In the genomic region with DNA sequence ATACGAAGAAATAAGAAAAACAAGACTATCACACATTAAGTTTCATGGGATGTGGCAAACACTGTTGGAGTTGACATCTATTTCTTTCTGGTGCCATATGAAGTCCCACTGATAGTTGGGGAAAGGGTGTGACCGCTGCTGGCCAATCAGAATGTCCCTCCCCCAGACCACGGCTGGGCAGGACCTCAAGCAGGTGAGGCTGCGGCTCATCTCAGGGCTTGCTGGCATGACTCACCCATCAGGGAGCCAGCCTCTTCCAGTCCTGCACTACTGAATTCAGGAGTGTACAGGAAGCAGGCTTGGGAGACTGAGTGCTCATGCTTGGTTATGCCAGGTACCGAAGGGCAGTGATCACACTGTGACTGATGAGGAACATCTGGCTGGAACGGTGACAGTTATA, we compare ENCODE assay signal across 21 cellular contexts. TPM values are rescaled to one million over a fixed set of nuclear protein-coding genes. Genes with fewer than 3 reads are reported as not detected.
DNase-seq lines count a peak whose midpoint lies in the region; ATAC-seq and TF ChIP-seq lines count a peak whose summit lies in the region.
"Had no signal": no experiment of that assay in that cellular context is flagged by ENCODE, and none has a peak within 500 bp of the region (broad histone marks: within the 10 kb centered on the region; RNA-seq: fewer than 3 reads in every experiment).

No MANE protein-coding gene starts in this region.

- peak; percentile 10 for DNase-seq in activated CD8-positive, alpha-beta T cell treated with anti-CD3 and anti-CD28 coated beads for 36 hours
- DNase-seq in activated CD8-positive, alpha-beta T cell treated with anti-CD3 and anti-CD28 coated beads, Interleukin-2, amount 10 ng/mL, durations not matched to agents 7 days and 5 days: no peak
- peak in 2 of 3 donors; percentile 50 to 54 for DNase-seq in Peyer's patch
- peak; percentile 70 to 72 for DNase-seq in foreskin keratinocyte
- no peak for DNase-seq in vagina (ENCODE audit: extremely low spot score in 2 of 2)
- no peak for DNase-seq in NCI-H748 treated with DMSO at 0.1 percent for 48 hours (lab: John Stamatoyannopoulos, UW)
- no peak for DNase-seq in SK-N-DZ (ENCODE audit: low spot score)
- no peak for DNase-seq in NCI-H774 (lab: John Stamatoyannopoulos, UW)
- DNase-seq: activated CD4-positive, alpha-beta T cell treated with anti-CD3 and anti-CD28 coated beads for 48 hours; activated CD8-positive, alpha-beta memory T cell treated with anti-CD3 and anti-CD28 coated beads, Interleukin-2, amount 50 U/mL, for 48 hours; DMS153; effector memory CD4-positive, alpha-beta T cell; GM23248; natural killer cell; NCI-H1092 treated with DMSO at 0.1 percent for 48 hours; NCI-H2081 treated with DMSO at 0.1 percent for 48 hours; stimulated activated CD4-positive, alpha-beta T cell treated with anti-CD3 and anti-CD28 coated beads, Interleukin-2, amount 100 ng/mL, for 24 hours had no signal

- H3K9me3 ChIP-seq in Peyer's patch: no peaks in the 10 kb centered on the region
- H3K9me3 ChIP-seq in vagina: no peaks in the 10 kb centered on the region
- H3K9me3 ChIP-seq: BLaER1 had no signal

- H3K4me3 ChIP-seq in Peyer's patch (no peak overlapping the region), vagina (no peak overlapping the region)
- H3K4me3 ChIP-seq: BLaER1, GM23248 had no signal

- ATAC-seq in activated CD8-positive, alpha-beta T cell treated with anti-CD3 and anti-CD28 coated beads for 36 hours: no peak
- no peak for ATAC-seq in activated CD8-positive, alpha-beta T cell treated with anti-CD3 and anti-CD28 coated beads, Interleukin-2, amount 10 ng/mL, durations not matched to agents 7 days and 5 days
- ATAC-seq in foreskin keratinocyte: peak; percentile 100

- H3K27ac ChIP-seq in Peyer's patch (no peak overlapping the region), foreskin keratinocyte (no peak overlapping the region), vagina (peak overlapping the region; percentile 36)
- H3K27ac ChIP-seq: 22Rv1, BLaER1, GM23248 had no signal

- H3K36me3 ChIP-seq in Peyer's patch (peaks cover 0 to 3% (median 0%) of the 10 kb centered on the region in 3 donors), vagina (no peaks in the 10 kb centered on the region)

- intact Hi-C loops in activated CD8-positive, alpha-beta T cell treated with anti-CD3 and anti-CD28 coated beads for 36 hours (cut with micrococcal nuclease): no loop called here
- intact Hi-C loops in vagina (cut with DNase I): no loop called here

- no peak for TF ChIP-seq CTCF in activated CD8-positive, alpha-beta T cell treated with anti-CD3 and anti-CD28 coated beads for 36 hours (IDR thresholded peaks at IDR 0.05)
- TF ChIP-seq CTCF in Peyer's patch (IDR thresholded peaks at IDR 0.05) (no peak), foreskin keratinocyte (conservative IDR thresholded peaks at IDR 0.05) (no peak), vagina (IDR thresholded peaks at IDR 0.05) (no peak)

- CTCF ChIA-PET in activated CD8-positive, alpha-beta T cell treated with anti-CD3 and anti-CD28 coated beads for 36 hours (lab: Charles Lee): no interaction called here
- CTCF ChIA-PET in activated CD8-positive, alpha-beta T cell treated with anti-CD3 and anti-CD28 coated beads, Interleukin-2, amount 10 ng/mL, durations not matched to agents 7 days and 5 days (lab: Charles Lee): no interaction called here

- no peak overlapping the region for H3K27ac Mint-ChIP-seq in activated CD8-positive, alpha-beta T cell treated with anti-CD3 and anti-CD28 coated beads for 36 hours
- H3K27ac Mint-ChIP-seq in activated CD8-positive, alpha-beta T cell treated with anti-CD3 and anti-CD28 coated beads, Interleukin-2, amount 10 ng/mL, durations not matched to agents 7 days and 5 days: no peak overlapping the region
- H3K27ac Mint-ChIP-seq: IgD-negative memory B cell, memory B cell had no signal

- H3K36me3 Mint-ChIP-seq in activated CD8-positive, alpha-beta T cell treated with anti-CD3 and anti-CD28 coated beads for 36 hours (ENCODE audit: low read depth): peaks cover 9% of the 10 kb centered on the region
- peaks cover 21% of the 10 kb centered on the region for H3K36me3 Mint-ChIP-seq in activated CD8-positive, alpha-beta T cell treated with anti-CD3 and anti-CD28 coated beads, Interleukin-2, amount 10 ng/mL, durations not matched to agents 7 days and 5 days (ENCODE audit: low read depth)
- H3K36me3 Mint-ChIP-seq: natural killer cell had no signal

- no peak overlapping the region for H3K4me3 Mint-ChIP-seq in activated CD8-positive, alpha-beta T cell treated with anti-CD3 and anti-CD28 coated beads for 36 hours
- H3K4me3 Mint-ChIP-seq in activated CD8-positive, alpha-beta T cell treated with anti-CD3 and anti-CD28 coated beads, Interleukin-2, amount 10 ng/mL, durations not matched to agents 7 days and 5 days: no peak overlapping the region
- H3K4me3 Mint-ChIP-seq: IgD-negative memory B cell, memory B cell, natural killer cell had no signal

- no peaks in the 10 kb centered on the region for H3K27me3 ChIP-seq in Peyer's patch
- H3K27me3 ChIP-seq in foreskin keratinocyte: no peaks in the 10 kb centered on the region
- H3K27me3 ChIP-seq in vagina: no peaks in the 10 kb centered on the region
- H3K27me3 ChIP-seq: BLaER1 had no signal

- no peaks in the 10 kb centered on the region for H3K9me3 Mint-ChIP-seq in activated CD8-positive, alpha-beta T cell treated with anti-CD3 and anti-CD28 coated beads for 36 hours
- H3K9me3 Mint-ChIP-seq in activated CD8-positive, alpha-beta T cell treated with anti-CD3 and anti-CD28 coated beads, Interleukin-2, amount 10 ng/mL, durations not matched to agents 7 days and 5 days (ENCODE audit: insufficient read depth): no peaks in the 10 kb centered on the region
- H3K9me3 Mint-ChIP-seq: IgD-negative memory B cell, memory B cell, natural killer cell had no signal

- no peak for TF ChIP-seq POLR2A in Peyer's patch (IDR thresholded peaks at IDR 0.05)
- no peak for TF ChIP-seq POLR2A in vagina (IDR thresholded peaks at IDR 0.05)

- peaks cover 40% of the 10 kb centered on the region for H3K4me1 Mint-ChIP-seq in activated CD8-positive, alpha-beta T cell treated with anti-CD3 and anti-CD28 coated beads for 36 hours (ENCODE audit: low read depth)
- H3K4me1 Mint-ChIP-seq in activated CD8-positive, alpha-beta T cell treated with anti-CD3 and anti-CD28 coated beads, Interleukin-2, amount 10 ng/mL, durations not matched to agents 7 days and 5 days (ENCODE audit: low read depth): peaks cover 24% of the 10 kb centered on the region

- POLR2A ChIA-PET in activated CD8-positive, alpha-beta T cell treated with anti-CD3 and anti-CD28 coated beads for 36 hours (lab: Charles Lee): no interaction called here
- POLR2A ChIA-PET in activated CD8-positive, alpha-beta T cell treated with anti-CD3 and anti-CD28 coated beads, Interleukin-2, amount 10 ng/mL, durations not matched to agents 7 days and 5 days (lab: Charles Lee): no interaction called here

- H3K27me3 Mint-ChIP-seq in activated CD8-positive, alpha-beta T cell treated with anti-CD3 and anti-CD28 coated beads for 36 hours: no peaks in the 10 kb centered on the region
- H3K27me3 Mint-ChIP-seq in activated CD8-positive, alpha-beta T cell treated with anti-CD3 and anti-CD28 coated beads, Interleukin-2, amount 10 ng/mL, durations not matched to agents 7 days and 5 days (ENCODE audit: low read depth): no peaks in the 10 kb centered on the region
- H3K27me3 Mint-ChIP-seq: IgD-negative memory B cell, memory B cell had no signal

- H3K4me1 ChIP-seq in Peyer's patch (peaks cover 0 to 30% (median 0%) of the 10 kb centered on the region in 4 donors), foreskin keratinocyte (peaks cover 19% of the 10 kb centered on the region), vagina (peaks cover 16% of the 10 kb centered on the region)

RNA-seq across cellular contexts. Expression of gene PREP, which starts 18.9 kb away (rescaled TPM):
- 10 to 100 TPM; 46.4 to 46.9 TPM for total RNA-seq in activated CD8-positive, alpha-beta T cell treated with anti-CD3 and anti-CD28 coated beads for 36 hours
- 10 to 100 TPM; 42.8 to 44.1 TPM for total RNA-seq in activated CD8-positive, alpha-beta T cell treated with anti-CD3 and anti-CD28 coated beads, Interleukin-2, amount 10 ng/mL, durations not matched to agents 7 days and 5 days
- total RNA-seq in Peyer's patch (10 to 100 TPM; 47.0 to 69.6 (median 54.8) TPM), foreskin keratinocyte (51.5 and 61.2 TPM in 2 replicates), vagina (19.2 TPM)
- 43.2 and 52.7 TPM in 2 replicates for polyA plus RNA-seq in foreskin keratinocyte
- polyA plus RNA-seq in SK-N-DZ (2014; cell fraction: cytosol; rRNA removed): 30.3 and 32.9 TPM in 2 replicates
- polyA plus RNA-seq in SK-N-DZ (2014; cell fraction: nucleus; rRNA removed): 19.3 and 23.5 TPM in 2 replicates

Comparison
In these comparisons a context has a peak if more than half of its experiments do, and no peak if none do; other contexts are left out.
1. DNase-seq: peak in activated CD8-positive, alpha-beta T cell treated with anti-CD3 and anti-CD28 coated beads for 36 hours (single experiment), Peyer's patch (2 of 3) and foreskin keratinocyte (2 of 2); none in activated CD8-positive, alpha-beta T cell treated with anti-CD3 and anti-CD28 coated beads, Interleukin-2, amount 10 ng/mL, durations not matched to agents 7 days and 5 days (single experiment), vagina (0 of 2), NCI-H748 treated with DMSO at 0.1 percent for 48 hours (single experiment), SK-N-DZ (single experiment) and NCI-H774 (single experiment).